ENCODE assay signal across 8 cellular contexts in the genomic region with DNA sequence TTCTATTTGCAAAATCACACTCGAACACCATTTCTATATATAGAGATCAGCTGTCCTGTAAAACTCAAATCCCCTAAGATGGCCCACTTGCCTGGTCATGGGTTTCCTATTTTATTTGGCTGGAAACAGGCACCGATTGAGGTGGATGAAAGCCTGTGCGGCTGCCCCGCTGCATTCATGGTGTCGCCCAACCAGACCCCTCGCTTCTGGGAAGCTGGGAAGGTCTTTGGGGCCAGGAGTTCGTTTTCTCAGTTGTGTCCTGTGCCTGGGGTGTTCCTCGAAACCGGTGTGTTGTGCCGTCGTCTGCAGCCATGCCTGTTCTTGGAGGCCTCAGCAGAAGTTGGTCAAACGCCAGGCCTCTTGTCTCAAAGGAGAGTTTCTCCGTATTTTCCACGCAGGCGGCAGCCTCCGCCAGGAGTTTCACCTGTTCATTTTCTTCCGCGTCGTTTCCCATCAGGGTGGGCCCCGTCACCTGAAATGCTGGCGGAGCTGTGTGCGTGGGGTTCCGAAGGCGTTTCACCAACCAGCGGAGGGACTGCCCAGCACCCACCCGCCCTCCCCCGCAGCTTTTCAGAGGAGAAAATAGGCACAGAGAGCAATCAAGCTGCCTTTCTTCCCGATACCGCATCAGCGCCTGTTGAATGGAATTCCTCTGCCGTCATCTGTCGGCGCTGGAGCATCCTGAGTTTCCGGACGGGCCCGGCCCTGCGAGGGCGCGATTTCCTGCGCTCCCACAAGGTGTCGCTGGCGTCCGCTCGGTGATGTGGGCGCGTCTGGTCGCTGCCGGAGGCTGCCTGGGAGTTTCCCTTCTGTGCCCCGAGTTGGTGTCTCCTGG. TPM values are rescaled to one million over a fixed set of nuclear protein-coding genes. Genes with fewer than 3 reads are reported as not detected.
DNase-seq lines count a peak whose midpoint lies in the region; ATAC-seq and TF ChIP-seq lines count a peak whose summit lies in the region.

No MANE protein-coding gene starts in this region.

- H3K27ac Mint-ChIP-seq in Calu3 (ENCODE audit: unreplicated experiment) = no peak overlapping the region

- H3K36me3 Mint-ChIP-seq in Calu3 (ENCODE audit: insufficient read depth, unreplicated experiment) = peaks cover 13% of the 10 kb centered on the region

- no peaks in the 10 kb centered on the region for H3K4me1 Mint-ChIP-seq in Calu3 (ENCODE audit: low read depth, unreplicated experiment)

- CTCF ChIA-PET in Calu3 (lab: Charles Lee) = interaction anchor here (1.5 kb wide), 1 partner anchor 15 kb away, joined by 4 read pairs; no protein-coding TSS in a partner anchor

- DNase-seq in Calu3 (peak; percentile 78), Kasumi-1 (lab: John Stamatoyannopoulos, UW) (peak; percentile 60 to 63), cerebellum (ENCODE audit: low spot score) (peak; percentile 64), SHP77 (lab: John Stamatoyannopoulos, UW) (no peak)
- peak; percentile 79 to 85 for DNase-seq in activated CD4-positive, alpha-beta T cell treated with anti-CD3 and anti-CD28 coated beads for 4 hours
- peak; percentile 73 for DNase-seq in stimulated activated CD4-positive, alpha-beta T cell treated with anti-CD3 and anti-CD28 coated beads, Interleukin-2, amount 100 ng/mL, for 4 hours (ENCODE audit: low read depth)

- BruUV-seq in Calu3 (replicated peaks; lab: Mats Ljungman, UMichigan) = no TSS peak

- peak; percentile 41 for ATAC-seq in GM21528 (IDR thresholded peaks at IDR 0.05; ENCODE audit: low FRiP score, unreplicated experiment)

- no peak overlapping the region for H3K4me3 Mint-ChIP-seq in Calu3 (ENCODE audit: low read depth, unreplicated experiment)

- no peaks in the 10 kb centered on the region for H3K9me3 Mint-ChIP-seq in Calu3 (ENCODE audit: low read depth, unreplicated experiment)

- peaks cover 4% of the 10 kb centered on the region for H3K27me3 Mint-ChIP-seq in Calu3 (ENCODE audit: unreplicated experiment)

- peak; percentile 52 for TF ChIP-seq CTCF in Calu3 (IDR thresholded peaks at IDR 0.05; ENCODE audit: unreplicated experiment)

- intact Hi-C loops in Calu3 (cut with micrococcal nuclease; ENCODE audit: unreplicated experiment) = no loop called here

- peak overlapping the region; percentile 12 for H3K27ac ChIP-seq in layer of hippocampus (ENCODE audit: low read depth, low read length)

- H3K27me3 ChIP-seq in layer of hippocampus (ENCODE audit: control insufficient read depth, insufficient read depth, low read length) = no peaks in the 10 kb centered on the region

RNA-seq across cellular contexts. Expression of a gene that starts 17.1 kb away (rescaled TPM):
- total RNA-seq in Calu3 (2022) (2.8 and 5.9 TPM in 2 replicates), cerebellum (2.7 TPM)

Comparison
In these comparisons a context has a peak if more than half of its experiments do, and no peak if none do; other contexts are left out.
1. DNase-seq: peak in Calu3 (single experiment), Kasumi-1 (2 of 2), activated CD4-positive, alpha-beta T cell treated with anti-CD3 and anti-CD28 coated beads for 4 hours (2 of 2), cerebellum (single experiment) and stimulated activated CD4-positive, alpha-beta T cell treated with anti-CD3 and anti-CD28 coated beads, Interleukin-2, amount 100 ng/mL, for 4 hours (single experiment); none in SHP77 (0 of 2).